In the genomic region with DNA sequence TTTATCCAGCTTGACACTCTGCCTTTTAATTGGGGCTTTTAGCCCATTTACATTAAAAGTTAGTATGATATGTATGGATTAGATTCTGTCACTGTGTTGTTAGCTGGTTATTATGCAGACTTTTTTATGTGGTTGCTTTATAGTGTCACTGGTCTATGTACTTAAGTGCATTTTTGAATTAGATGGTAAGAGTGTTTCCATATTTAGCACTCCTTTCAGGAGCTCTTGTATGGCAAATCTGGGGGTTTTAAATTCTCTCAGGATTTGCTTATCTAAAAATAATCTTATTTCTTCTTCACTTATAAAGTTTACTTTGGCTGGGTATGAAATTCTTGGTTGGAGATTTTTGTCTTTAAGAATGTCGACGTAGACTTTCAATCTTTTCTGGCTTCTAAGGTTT, we compare ENCODE assay signal across 42 cellular contexts. TPM values are rescaled to one million over a fixed set of nuclear protein-coding genes. Genes with fewer than 3 reads are reported as not detected.
"Had no signal": no experiment of that assay in that cellular context is flagged by ENCODE, and none has a peak within 500 bp of the region (broad histone marks: within the 10 kb centered on the region; RNA-seq: fewer than 3 reads in every experiment).

No MANE protein-coding gene starts in this region.

- H3K4me3 Mint-ChIP-seq: activated naive CD4-positive, alpha-beta T cell treated with anti-CD3 and anti-CD28 coated beads for 36 hours; activated naive CD4-positive, alpha-beta T cell treated with anti-CD3 and anti-CD28 coated beads, Interleukin-2, amount 10 ng/mL, durations not matched to agents 7 days and 5 days; activated naive CD4-positive, alpha-beta T cell treated with anti-CD3 and anti-CD28 coated beads, Interleukin-2, amount 50 U/mL, for 24 hours; activated naive CD8-positive, alpha-beta T cell; activated naive CD8-positive, alpha-beta T cell treated with anti-CD3 and anti-CD28 coated beads, Interleukin-2, amount 10 ng/mL, durations not matched to agents 7 days and 5 days; activated naive CD8-positive, alpha-beta T cell treated with anti-CD3 and anti-CD28 coated beads, Interleukin-2, amount 50 U/mL, for 24 hours; activated T-cell treated with anti-CD3 and anti-CD28 coated beads, Interleukin-2, amount 50 U/mL, for 24 hours; activated T-cell treated with anti-CD3 and anti-CD28 coated beads, Interleukin-2, amount 50 U/mL, for 4 hours; activated T-cell treated with anti-CD3 and anti-CD28 coated beads, Interleukin-2, amount 50 U/mL, for 72 hours; activated T-helper 1 cell treated with anti-CD3 and anti-CD28 coated beads, Interleukin-12 subunit alpha, Interleukin-12 subunit beta, Interleukin-2, Interleukin-4 antibody, amounts not matched to agents 30 ng/mL and 10 ng/mL and 1 ng/mL, durations not matched to agents 14 hours and 24 hours and 36 hours; activated T-helper 17 cell treated with anti-CD3 and anti-CD28 coated beads, Interleukin-2, amount 50 U/mL, for 72 hours; brain; central memory CD8-positive, alpha-beta T cell had no signal

- H3K27ac ChIP-seq: adrenal gland, ascending aorta, body of pancreas, brain microvascular endothelial cell, breast epithelium, cardiac muscle cell had no signal

- H3K27me3 Mint-ChIP-seq: activated naive CD4-positive, alpha-beta T cell treated with anti-CD3 and anti-CD28 coated beads, Interleukin-2, amount 10 ng/mL, durations not matched to agents 7 days and 5 days had no signal

- H3K27me3 ChIP-seq: adrenal gland, ascending aorta, body of pancreas, brain microvascular endothelial cell, breast epithelium, cardiac muscle cell had no signal

- H3K4me3 ChIP-seq: adrenal gland, ascending aorta, body of pancreas, breast epithelium, cardiac muscle cell had no signal

- H3K4me1 Mint-ChIP-seq: activated naive CD4-positive, alpha-beta T cell treated with anti-CD3 and anti-CD28 coated beads, Interleukin-2, amount 10 ng/mL, durations not matched to agents 7 days and 5 days; activated naive CD4-positive, alpha-beta T cell treated with anti-CD3 and anti-CD28 coated beads, Interleukin-2, amount 50 U/mL, for 24 hours; activated naive CD8-positive, alpha-beta T cell treated with anti-CD3 and anti-CD28 coated beads, Interleukin-2, amount 10 ng/mL, durations not matched to agents 7 days and 5 days; activated naive CD8-positive, alpha-beta T cell treated with anti-CD3 and anti-CD28 coated beads, Interleukin-2, amount 50 U/mL, for 24 hours; activated T-helper 17 cell treated with anti-CD3 and anti-CD28 coated beads, Interleukin-2, amount 50 U/mL, for 72 hours; brain; central memory CD8-positive, alpha-beta T cell had no signal

- H3K9me3 ChIP-seq: adrenal gland, ascending aorta, body of pancreas, breast epithelium had no signal

- H3K27ac Mint-ChIP-seq: activated naive CD4-positive, alpha-beta T cell treated with anti-CD3 and anti-CD28 coated beads for 36 hours; activated naive CD4-positive, alpha-beta T cell treated with anti-CD3 and anti-CD28 coated beads, Interleukin-2, amount 10 ng/mL, durations not matched to agents 7 days and 5 days; activated naive CD4-positive, alpha-beta T cell treated with anti-CD3 and anti-CD28 coated beads, Interleukin-2, amount 50 U/mL, for 24 hours; activated naive CD4-positive, alpha-beta T cell treated with anti-CD3 and anti-CD28 coated beads, Interleukin-2, amount 50 U/mL, for 72 hours; activated naive CD8-positive, alpha-beta T cell; activated naive CD8-positive, alpha-beta T cell treated with anti-CD3 and anti-CD28 coated beads, Interleukin-2, amount 10 ng/mL, durations not matched to agents 7 days and 5 days; activated naive CD8-positive, alpha-beta T cell treated with anti-CD3 and anti-CD28 coated beads, Interleukin-2, amount 50 U/mL, for 24 hours; activated T-cell treated with anti-CD3 and anti-CD28 coated beads, Interleukin-2, amount 50 U/mL, for 24 hours; activated T-cell treated with anti-CD3 and anti-CD28 coated beads, Interleukin-2, amount 50 U/mL, for 72 hours; activated T-helper 1 cell treated with anti-CD3 and anti-CD28 coated beads, Interleukin-12 subunit alpha, Interleukin-12 subunit beta, Interleukin-2, Interleukin-4 antibody, amounts not matched to agents 30 ng/mL and 10 ng/mL and 1 ng/mL, durations not matched to agents 14 hours and 24 hours and 36 hours; activated T-helper 17 cell treated with anti-CD3 and anti-CD28 coated beads, Interleukin-2, amount 50 U/mL, for 72 hours; activated T-helper 2 cell treated with anti-CD3 and anti-CD28 coated beads, Interferon-gamma antibody, Interleukin-2, Interleukin-4, amounts not matched to agents 10 μg/mL and 5 μg/mL and 100 μg/mL, durations not matched to agents 14 hours and 24 hours and 36 hours; brain had no signal

- H3K36me3 Mint-ChIP-seq: activated naive CD4-positive, alpha-beta T cell treated with anti-CD3 and anti-CD28 coated beads, Interleukin-2, amount 10 ng/mL, durations not matched to agents 7 days and 5 days; activated naive CD4-positive, alpha-beta T cell treated with anti-CD3 and anti-CD28 coated beads, Interleukin-2, amount 50 U/mL, for 24 hours; activated naive CD8-positive, alpha-beta T cell; activated naive CD8-positive, alpha-beta T cell treated with anti-CD3 and anti-CD28 coated beads, Interleukin-2, amount 10 ng/mL, durations not matched to agents 7 days and 5 days; brain had no signal

- ATAC-seq: activated naive CD4-positive, alpha-beta T cell treated with anti-CD3 and anti-CD28 coated beads, Interleukin-2, amount 50 U/mL, for 72 hours; activated naive CD8-positive, alpha-beta T cell treated with anti-CD3 and anti-CD28 coated beads, Interleukin-2, amount 50 U/mL, for 24 hours; activated T-cell treated with anti-CD3 and anti-CD28 coated beads, Interleukin-2, amount 50 U/mL, for 4 hours; activated T-cell treated with anti-CD3 and anti-CD28 coated beads, Interleukin-2, amount 50 U/mL, for 72 hours; activated T-helper 17 cell treated with anti-CD3 and anti-CD28 coated beads, Interleukin-2, amount 50 U/mL, for 72 hours; body of pancreas had no signal

- DNase-seq: activated effector memory CD4-positive, alpha-beta T cell treated with anti-CD3 and anti-CD28 coated beads, Interleukin-2, amount 50 U/mL, for 16 hours; activated effector memory CD4-positive, alpha-beta T cell treated with Interleukin-2 at 50 U/mL for 16 hours; activated gamma-delta T cell; activated gamma-delta T cell treated with Interleukin-2 at 50 U/mL for 16 hours; activated naive CD4-positive, alpha-beta T cell; activated naive CD4-positive, alpha-beta T cell treated with anti-CD3 and anti-CD28 coated beads for 36 hours; activated naive CD4-positive, alpha-beta T cell treated with anti-CD3 and anti-CD28 coated beads, Interleukin-2, amount 10 ng/mL, durations not matched to agents 7 days and 5 days; activated naive CD4-positive, alpha-beta T cell treated with anti-CD3 and anti-CD28 coated beads, Interleukin-2, amount 50 U/mL, for 16 hours; activated naive CD4-positive, alpha-beta T cell treated with Interleukin-2 at 50 U/mL for 16 hours; activated naive CD8-positive, alpha-beta T cell treated with anti-CD3 and anti-CD28 coated beads, Interleukin-2, amount 10 ng/mL, durations not matched to agents 7 days and 5 days; activated naive CD8-positive, alpha-beta T cell treated with anti-CD3 and anti-CD28 coated beads, Interleukin-2, amount 50 U/mL, for 24 hours; activated T-cell treated with anti-CD3 and anti-CD28 coated beads, Interleukin-2, amount 50 U/mL, for 1 hour; activated T-cell treated with anti-CD3 and anti-CD28 coated beads, Interleukin-2, amount 50 U/mL, for 24 hours; activated T-cell treated with anti-CD3 and anti-CD28 coated beads, Interleukin-2, amount 50 U/mL, for 4 hours; activated T-cell treated with anti-CD3 and anti-CD28 coated beads, Interleukin-2, amount 50 U/mL, for 48 hours; activated T-cell treated with anti-CD3 and anti-CD28 coated beads, Interleukin-2, amount 50 U/mL, for 72 hours; adrenal gland; amniotic stem cell; amygdala; anterior cingulate cortex; aorta; body of pancreas; caudate nucleus; central memory CD4-positive, alpha-beta T cell; cerebellar nuclear complex had no signal

- H3K4me1 ChIP-seq: adrenal gland, ascending aorta, body of pancreas, breast epithelium had no signal

- H3K36me3 ChIP-seq: adrenal gland, ascending aorta, brain microvascular endothelial cell, breast epithelium, cardiac muscle cell had no signal

- H3K9me3 Mint-ChIP-seq: activated naive CD4-positive, alpha-beta T cell treated with anti-CD3 and anti-CD28 coated beads for 36 hours; activated naive CD4-positive, alpha-beta T cell treated with anti-CD3 and anti-CD28 coated beads, Interleukin-2, amount 10 ng/mL, durations not matched to agents 7 days and 5 days; activated naive CD4-positive, alpha-beta T cell treated with anti-CD3 and anti-CD28 coated beads, Interleukin-2, amount 50 U/mL, for 24 hours; activated naive CD8-positive, alpha-beta T cell treated with anti-CD3 and anti-CD28 coated beads, Interleukin-2, amount 10 ng/mL, durations not matched to agents 7 days and 5 days; activated naive CD8-positive, alpha-beta T cell treated with anti-CD3 and anti-CD28 coated beads, Interleukin-2, amount 50 U/mL, for 24 hours; activated T-cell treated with anti-CD3 and anti-CD28 coated beads, Interleukin-2, amount 50 U/mL, for 24 hours; activated T-cell treated with anti-CD3 and anti-CD28 coated beads, Interleukin-2, amount 50 U/mL, for 4 hours; activated T-cell treated with anti-CD3 and anti-CD28 coated beads, Interleukin-2, amount 50 U/mL, for 72 hours; activated T-helper 1 cell treated with anti-CD3 and anti-CD28 coated beads, Interleukin-12 subunit alpha, Interleukin-12 subunit beta, Interleukin-2, Interleukin-4 antibody, amounts not matched to agents 30 ng/mL and 10 ng/mL and 1 ng/mL, durations not matched to agents 14 hours and 24 hours and 36 hours; activated T-helper 17 cell treated with anti-CD3 and anti-CD28 coated beads, Interleukin-2, amount 50 U/mL, for 72 hours; activated T-helper 2 cell treated with anti-CD3 and anti-CD28 coated beads, Interferon-gamma antibody, Interleukin-2, Interleukin-4, amounts not matched to agents 10 μg/mL and 5 μg/mL and 100 μg/mL, durations not matched to agents 14 hours and 24 hours and 36 hours; central memory CD8-positive, alpha-beta T cell had no signal

RNA-seq across cellular contexts. Expression of a gene that starts 4.0 kb away (rescaled TPM):
- total RNA-seq: activated naive CD4-positive, alpha-beta T cell treated with anti-CD3 and anti-CD28 coated beads for 36 hours; activated naive CD4-positive, alpha-beta T cell treated with anti-CD3 and anti-CD28 coated beads, Interleukin-2, amount 50 U/mL, for 72 hours; activated naive CD8-positive, alpha-beta T cell treated with anti-CD3 and anti-CD28 coated beads, Interleukin-2, amount 10 ng/mL, durations not matched to agents 7 days and 5 days; activated T-cell treated with anti-CD3 and anti-CD28 coated beads, Interleukin-2, amount 50 U/mL, for 4 hours; activated T-cell treated with anti-CD3 and anti-CD28 coated beads, Interleukin-2, amount 50 U/mL, for 72 hours; activated T-helper 1 cell treated with anti-CD3 and anti-CD28 coated beads, Interleukin-12 subunit alpha, Interleukin-12 subunit beta, Interleukin-2, Interleukin-4 antibody, amounts not matched to agents 30 ng/mL and 10 ng/mL and 1 ng/mL, durations not matched to agents 14 hours and 24 hours and 36 hours; activated T-helper 17 cell treated with anti-CD3 and anti-CD28 coated beads, Interleukin-2, amount 50 U/mL, for 72 hours; activated T-helper 2 cell treated with anti-CD3 and anti-CD28 coated beads, Interferon-gamma antibody, Interleukin-2, Interleukin-4, amounts not matched to agents 10 μg/mL and 5 μg/mL and 100 μg/mL, durations not matched to agents 14 hours and 24 hours and 36 hours; adrenal gland; aorta; ascending aorta; astrocyte; body of pancreas; breast epithelium; bronchial epithelial cell; cardiac muscle cell; cardiac septum; cerebellum; chondrocyte had no signal

RNA-seq across cellular contexts. Expression of a gene that starts 19.8 kb away (rescaled TPM):
- total RNA-seq: activated naive CD4-positive, alpha-beta T cell treated with anti-CD3 and anti-CD28 coated beads for 36 hours; activated naive CD4-positive, alpha-beta T cell treated with anti-CD3 and anti-CD28 coated beads, Interleukin-2, amount 50 U/mL, for 72 hours; activated naive CD8-positive, alpha-beta T cell treated with anti-CD3 and anti-CD28 coated beads, Interleukin-2, amount 10 ng/mL, durations not matched to agents 7 days and 5 days; activated T-cell treated with anti-CD3 and anti-CD28 coated beads, Interleukin-2, amount 50 U/mL, for 4 hours; activated T-cell treated with anti-CD3 and anti-CD28 coated beads, Interleukin-2, amount 50 U/mL, for 72 hours; activated T-helper 1 cell treated with anti-CD3 and anti-CD28 coated beads, Interleukin-12 subunit alpha, Interleukin-12 subunit beta, Interleukin-2, Interleukin-4 antibody, amounts not matched to agents 30 ng/mL and 10 ng/mL and 1 ng/mL, durations not matched to agents 14 hours and 24 hours and 36 hours; activated T-helper 17 cell treated with anti-CD3 and anti-CD28 coated beads, Interleukin-2, amount 50 U/mL, for 72 hours; activated T-helper 2 cell treated with anti-CD3 and anti-CD28 coated beads, Interferon-gamma antibody, Interleukin-2, Interleukin-4, amounts not matched to agents 10 μg/mL and 5 μg/mL and 100 μg/mL, durations not matched to agents 14 hours and 24 hours and 36 hours; adrenal gland; aorta; ascending aorta; astrocyte; body of pancreas; breast epithelium; bronchial epithelial cell; cardiac septum; cerebellum; chondrocyte had no signal

RNA-seq across cellular contexts. Expression of a gene that starts 29.0 kb away (rescaled TPM):
- total RNA-seq: activated naive CD4-positive, alpha-beta T cell treated with anti-CD3 and anti-CD28 coated beads for 36 hours; activated naive CD4-positive, alpha-beta T cell treated with anti-CD3 and anti-CD28 coated beads, Interleukin-2, amount 50 U/mL, for 72 hours; activated naive CD8-positive, alpha-beta T cell treated with anti-CD3 and anti-CD28 coated beads, Interleukin-2, amount 10 ng/mL, durations not matched to agents 7 days and 5 days; activated T-cell treated with anti-CD3 and anti-CD28 coated beads, Interleukin-2, amount 50 U/mL, for 4 hours; activated T-cell treated with anti-CD3 and anti-CD28 coated beads, Interleukin-2, amount 50 U/mL, for 72 hours; activated T-helper 1 cell treated with anti-CD3 and anti-CD28 coated beads, Interleukin-12 subunit alpha, Interleukin-12 subunit beta, Interleukin-2, Interleukin-4 antibody, amounts not matched to agents 30 ng/mL and 10 ng/mL and 1 ng/mL, durations not matched to agents 14 hours and 24 hours and 36 hours; activated T-helper 17 cell treated with anti-CD3 and anti-CD28 coated beads, Interleukin-2, amount 50 U/mL, for 72 hours; activated T-helper 2 cell treated with anti-CD3 and anti-CD28 coated beads, Interferon-gamma antibody, Interleukin-2, Interleukin-4, amounts not matched to agents 10 μg/mL and 5 μg/mL and 100 μg/mL, durations not matched to agents 14 hours and 24 hours and 36 hours; adrenal gland; aorta; ascending aorta; astrocyte; body of pancreas; breast epithelium; bronchial epithelial cell; cardiac muscle cell; cardiac septum; cerebellum; chondrocyte had no signal

RNA-seq across cellular contexts. Expression of a gene that starts 42.7 kb away (rescaled TPM):
- total RNA-seq: activated naive CD4-positive, alpha-beta T cell treated with anti-CD3 and anti-CD28 coated beads for 36 hours; activated naive CD4-positive, alpha-beta T cell treated with anti-CD3 and anti-CD28 coated beads, Interleukin-2, amount 50 U/mL, for 72 hours; activated naive CD8-positive, alpha-beta T cell treated with anti-CD3 and anti-CD28 coated beads, Interleukin-2, amount 10 ng/mL, durations not matched to agents 7 days and 5 days; activated T-cell treated with anti-CD3 and anti-CD28 coated beads, Interleukin-2, amount 50 U/mL, for 4 hours; activated T-cell treated with anti-CD3 and anti-CD28 coated beads, Interleukin-2, amount 50 U/mL, for 72 hours; activated T-helper 1 cell treated with anti-CD3 and anti-CD28 coated beads, Interleukin-12 subunit alpha, Interleukin-12 subunit beta, Interleukin-2, Interleukin-4 antibody, amounts not matched to agents 30 ng/mL and 10 ng/mL and 1 ng/mL, durations not matched to agents 14 hours and 24 hours and 36 hours; activated T-helper 17 cell treated with anti-CD3 and anti-CD28 coated beads, Interleukin-2, amount 50 U/mL, for 72 hours; activated T-helper 2 cell treated with anti-CD3 and anti-CD28 coated beads, Interferon-gamma antibody, Interleukin-2, Interleukin-4, amounts not matched to agents 10 μg/mL and 5 μg/mL and 100 μg/mL, durations not matched to agents 14 hours and 24 hours and 36 hours; adrenal gland; aorta; ascending aorta; astrocyte; body of pancreas; breast epithelium; bronchial epithelial cell; cardiac muscle cell; cardiac septum; cerebellum; chondrocyte had no signal

RNA-seq across cellular contexts. Expression of a gene that starts 46.6 kb away (rescaled TPM):
- total RNA-seq: activated naive CD8-positive, alpha-beta T cell treated with anti-CD3 and anti-CD28 coated beads, Interleukin-2, amount 10 ng/mL, durations not matched to agents 7 days and 5 days; activated T-cell treated with anti-CD3 and anti-CD28 coated beads, Interleukin-2, amount 50 U/mL, for 4 hours; activated T-helper 1 cell treated with anti-CD3 and anti-CD28 coated beads, Interleukin-12 subunit alpha, Interleukin-12 subunit beta, Interleukin-2, Interleukin-4 antibody, amounts not matched to agents 30 ng/mL and 10 ng/mL and 1 ng/mL, durations not matched to agents 14 hours and 24 hours and 36 hours; activated T-helper 2 cell treated with anti-CD3 and anti-CD28 coated beads, Interferon-gamma antibody, Interleukin-2, Interleukin-4, amounts not matched to agents 10 μg/mL and 5 μg/mL and 100 μg/mL, durations not matched to agents 14 hours and 24 hours and 36 hours; adrenal gland; aorta; ascending aorta; astrocyte; body of pancreas; bronchial epithelial cell; cardiac muscle cell; cardiac septum; cerebellum; chondrocyte had no signal
